In the genomic region with DNA sequence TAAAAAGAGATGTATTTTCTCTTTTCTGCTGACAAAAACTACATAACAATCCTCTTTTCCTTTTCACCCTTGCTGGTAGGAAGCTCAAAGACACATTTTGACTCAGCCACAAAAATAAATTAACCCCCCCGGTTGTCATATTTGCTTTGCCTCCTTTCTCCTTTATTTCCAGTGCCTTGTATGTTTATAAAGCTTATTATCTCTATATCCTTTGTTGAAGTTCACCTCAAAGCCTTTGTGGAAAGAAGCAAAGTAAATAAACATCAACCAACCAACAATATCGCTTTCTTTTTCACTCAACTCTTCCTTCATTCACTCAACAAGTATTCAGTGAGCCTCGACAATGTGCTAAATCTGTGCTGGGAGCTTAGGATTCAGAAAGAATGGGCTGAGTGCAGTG, we compare ENCODE assay signal across 26 cellular contexts.
DNase-seq lines count a peak whose midpoint lies in the region; ATAC-seq, FAIRE-seq and TF ChIP-seq lines count a peak whose summit lies in the region.
"Had no signal": no experiment of that assay in that cellular context is flagged by ENCODE, and none has a peak within 500 bp of the region (broad histone marks: within the 10 kb centered on the region; RNA-seq: fewer than 3 reads in every experiment).

No MANE protein-coding gene starts in this region.

- ATAC-seq in HepG2 = no peak
- no peak for ATAC-seq in right lobe of liver
- no peak for ATAC-seq in activated T-helper 17 cell treated with anti-CD3 and anti-CD28 coated beads, Interleukin-2, amount 50 U/mL, for 72 hours (replicated peaks)
- ATAC-seq: GM12878 had no signal

- H2AFZ ChIP-seq in HepG2 (ENCODE audit: low read length) = no peak overlapping the region

- H3K27me3 ChIP-seq in HepG2 (ENCODE audit: control insufficient read depth in 1 of 2, insufficient read depth in 2 of 2, low read length in 2 of 2) (peaks cover 1% of the 10 kb centered on the region in 2 experiments; a peak in 2 of 5 replicates), right lobe of liver (no peaks in the 10 kb centered on the region)
- H3K27me3 ChIP-seq: BE2C, BLaER1 had no signal

- H3K4me1 Mint-ChIP-seq in activated T-helper 17 cell treated with anti-CD3 and anti-CD28 coated beads, Interleukin-2, amount 50 U/mL, for 72 hours = peaks cover 35% of the 10 kb centered on the region
- H3K4me1 Mint-ChIP-seq in progenitor cell of endocrine pancreas (ENCODE audit: low read depth) = peaks cover 7% of the 10 kb centered on the region

- no peaks in the 10 kb centered on the region for H3K9me3 Mint-ChIP-seq in activated T-helper 17 cell treated with anti-CD3 and anti-CD28 coated beads, Interleukin-2, amount 50 U/mL, for 72 hours
- H3K9me3 Mint-ChIP-seq in progenitor cell of endocrine pancreas (ENCODE audit: low read depth) = no peaks in the 10 kb centered on the region
- H3K9me3 Mint-ChIP-seq: CD8-positive, alpha-beta memory T cell had no signal

- TF ChIP-seq CTCF in HepG2 (CRISPR knock-in tag; IDR thresholded peaks at IDR 0.05) = no peak
- no peak for TF ChIP-seq CTCF in right lobe of liver (IDR thresholded peaks at IDR 0.05)
- TF ChIP-seq CTCF in progenitor cell of endocrine pancreas (IDR thresholded peaks at IDR 0.05; ENCODE audit: unreplicated experiment) = no peak

- TF ChIP-seq RAD21 in HepG2 (CRISPR knock-in tag; IDR thresholded peaks at IDR 0.05) = no peak

- no peak for DNase-seq in HepG2 (ENCODE audit: low spot score)
- DNase-seq in right lobe of liver = no peak
- DNase-seq in progenitor cell of endocrine pancreas (ENCODE audit: low spot score, unreplicated experiment) = no peak
- DNase-seq in hepatic stellate cell (ENCODE audit: low spot score) = no peak
- DNase-seq in KG1 (lab: John Stamatoyannopoulos, UW) = no peak
- DNase-seq: 8988T; ACHN; BE2C; C1 segment of cervical spinal cord; CD4-positive, alpha-beta memory T cell; CD4-positive, CD25-positive, alpha-beta regulatory T cell; CD8-positive, alpha-beta memory T cell; COR-L47; DMS 273 treated with DMSO at 0.1 percent for 48 hours; DMS153; DMS79; DND-41; EL; GDM1 had no signal

- H3K9me3 ChIP-seq in HepG2 (ENCODE audit: low read length) (no peaks in the 10 kb centered on the region), right lobe of liver (no peaks in the 10 kb centered on the region)
- H3K9me3 ChIP-seq: BE2C, BLaER1 had no signal

- WGBS in HepG2 (ENCODE audit: low lambda C conversion rate) = 17% methylated on average over 3 of the region's 3 CpGs
- 92% methylated on average over 3 of the region's 3 CpGs for WGBS in right lobe of liver (ENCODE audit: insufficient coverage, low coverage, low lambda C conversion rate, missing lambda C conversion rate)

- H3K27ac Mint-ChIP-seq in activated T-helper 17 cell treated with anti-CD3 and anti-CD28 coated beads, Interleukin-2, amount 50 U/mL, for 72 hours = peak overlapping the region; percentile 43
- peak overlapping the region; percentile 22 for H3K27ac Mint-ChIP-seq in progenitor cell of endocrine pancreas
- H3K27ac Mint-ChIP-seq: CD14-positive monocyte; CD8-positive, alpha-beta memory T cell had no signal

- H3K36me3 Mint-ChIP-seq in activated T-helper 17 cell treated with anti-CD3 and anti-CD28 coated beads, Interleukin-2, amount 50 U/mL, for 72 hours (ENCODE audit: low read depth) = peaks cover 6% of the 10 kb centered on the region
- H3K36me3 Mint-ChIP-seq in progenitor cell of endocrine pancreas (ENCODE audit: insufficient read depth) = no peaks in the 10 kb centered on the region
- H3K36me3 Mint-ChIP-seq: CD4-positive, alpha-beta memory T cell; CD4-positive, CD25-positive, alpha-beta regulatory T cell had no signal

- no peak for TF ChIP-seq POLR2A in HepG2 (IDR thresholded peaks at IDR 0.05; ENCODE audit: insufficient read depth in 1 of 2, low read depth in 2 of 2, low read length in 2 of 2)
- TF ChIP-seq POLR2A in right lobe of liver (IDR thresholded peaks at IDR 0.05) = no peak

- no peaks in the 10 kb centered on the region for H3K36me3 ChIP-seq in HepG2 (replicated peaks in 1 of 2; ENCODE audit: control insufficient read depth in 1 of 2, insufficient read depth in 2 of 2, low read length in 2 of 2)
- H3K36me3 ChIP-seq in right lobe of liver = no peaks in the 10 kb centered on the region
- H3K36me3 ChIP-seq: BE2C, BLaER1 had no signal

- no peak overlapping the region for H3K4me3 ChIP-seq in HepG2 (replicated peaks in 1 of 3; ENCODE audit: insufficient read depth in 1 of 3, low read depth in 2 of 3, low read length in 3 of 3)
- no peak overlapping the region for H3K4me3 ChIP-seq in right lobe of liver
- H3K4me3 ChIP-seq: BLaER1, GM12878 had no signal

- no peaks in the 10 kb centered on the region for H4K20me1 ChIP-seq in HepG2 (ENCODE audit: insufficient read depth, low read length)
- H4K20me1 ChIP-seq: BLaER1 had no signal

- H3K4me1 ChIP-seq in HepG2 (ENCODE audit: insufficient read depth, low read length) (peaks cover 22% of the 10 kb centered on the region; the same call in 1 of the 2 replicates), right lobe of liver (peaks cover 0 to 29% (median 9%) of the 10 kb centered on the region in 4 donors)

- no peak overlapping the region for H3K4me2 ChIP-seq in HepG2 (ENCODE audit: low read depth, low read length)
- H3K4me2 ChIP-seq: BLaER1 had no signal

- no peak for TF ChIP-seq EP300 in HepG2 (IDR thresholded peaks at IDR 0.05; ENCODE audit: low read depth in 2 of 2, low read length in 2 of 2)
- no peak for TF ChIP-seq EP300 in HepG2 (CRISPR knock-in tag; IDR thresholded peaks at IDR 0.05; ENCODE audit: borderline replicate concordance)

- H3K27ac ChIP-seq in HepG2 (ENCODE audit: extremely low read length, insufficient read depth, low read length) (no peak overlapping the region), right lobe of liver (no peak overlapping the region)
- H3K27ac ChIP-seq: BLaER1 had no signal

- intact Hi-C loops in HepG2 (cut with micrococcal nuclease; ENCODE audit: unreplicated experiment) (no loop called here), right lobe of liver (cut with DNase I) (no loop called here)

- FAIRE-seq in HepG2 (lab: Jason Lieb, UNC) = no peak
- FAIRE-seq: A204.1, GM12878, GM12892, GM18507 had no signal

- POLR2A ChIA-PET in HepG2 (lab: Yijun Ruan, JAX) = no interaction called here

- H3K27me3 Mint-ChIP-seq in activated T-helper 17 cell treated with anti-CD3 and anti-CD28 coated beads, Interleukin-2, amount 50 U/mL, for 72 hours = no peaks in the 10 kb centered on the region
- H3K27me3 Mint-ChIP-seq in progenitor cell of endocrine pancreas = no peaks in the 10 kb centered on the region
- H3K27me3 Mint-ChIP-seq: CD4-positive, alpha-beta memory T cell; CD4-positive, CD25-positive, alpha-beta regulatory T cell; CD8-positive, alpha-beta memory T cell had no signal

- H3K79me2 ChIP-seq in HepG2 (ENCODE audit: insufficient read depth, low read length) = no peaks in the 10 kb centered on the region

- no peak overlapping the region for H3K4me3 Mint-ChIP-seq in activated T-helper 17 cell treated with anti-CD3 and anti-CD28 coated beads, Interleukin-2, amount 50 U/mL, for 72 hours
- no peak overlapping the region for H3K4me3 Mint-ChIP-seq in progenitor cell of endocrine pancreas (ENCODE audit: low read depth)
- H3K4me3 Mint-ChIP-seq: CD14-positive monocyte; CD4-positive, alpha-beta memory T cell; CD4-positive, CD25-positive, alpha-beta regulatory T cell; CD8-positive, alpha-beta memory T cell had no signal

- no peak overlapping the region for H3K9ac ChIP-seq in HepG2 (ENCODE audit: insufficient read depth, low read depth, low read length)
- H3K9ac ChIP-seq: BLaER1 had no signal

- CTCF ChIA-PET in HepG2 (lab: Yijun Ruan, JAX; ENCODE audit: low intra/inter-chr PET ratio, low total read pairs) = no interaction called here

- in situ Hi-C loops in HepG2 (cut with HindIII; ENCODE audit: extremely low pct_ligation_motif_present, low pct_unique_long_range_greater_than_20kb) = no loop called here

- no TSS peak for BruUV-seq in HepG2 (replicated peaks; lab: Mats Ljungman, UMichigan)

TF ChIP-seq in HepG2, 621 proteins besides CTCF, POLR2A, EP300 and RAD21:
- TF ChIP-seq MZF1 (CRISPR knock-in tag; IDR thresholded peaks at IDR 0.05; ENCODE audit: borderline replicate concordance) (no peak), SOX5 (CRISPR knock-in tag; IDR thresholded peaks at IDR 0.05; ENCODE audit: borderline replicate concordance) (peak; percentile 68; the same call in 1 of the 2 replicates), SOX6 (IDR thresholded peaks at IDR 0.05) (no peak), SOX6 (CRISPR knock-in tag; IDR thresholded peaks at IDR 0.05) (no peak), ZNF549 (CRISPR knock-in tag; IDR thresholded peaks at IDR 0.05) (no peak), SOX13 (IDR thresholded peaks at IDR 0.05) (no peak), SOX13 (CRISPR knock-in tag; conservative IDR thresholded peaks at IDR 0.05 in 1 of 2, IDR thresholded peaks at IDR 0.05 in 1 of 2) (peak in 1 of 2 experiments; percentile 68; a peak in 2 of 4 replicates)
